In the genomic region with DNA sequence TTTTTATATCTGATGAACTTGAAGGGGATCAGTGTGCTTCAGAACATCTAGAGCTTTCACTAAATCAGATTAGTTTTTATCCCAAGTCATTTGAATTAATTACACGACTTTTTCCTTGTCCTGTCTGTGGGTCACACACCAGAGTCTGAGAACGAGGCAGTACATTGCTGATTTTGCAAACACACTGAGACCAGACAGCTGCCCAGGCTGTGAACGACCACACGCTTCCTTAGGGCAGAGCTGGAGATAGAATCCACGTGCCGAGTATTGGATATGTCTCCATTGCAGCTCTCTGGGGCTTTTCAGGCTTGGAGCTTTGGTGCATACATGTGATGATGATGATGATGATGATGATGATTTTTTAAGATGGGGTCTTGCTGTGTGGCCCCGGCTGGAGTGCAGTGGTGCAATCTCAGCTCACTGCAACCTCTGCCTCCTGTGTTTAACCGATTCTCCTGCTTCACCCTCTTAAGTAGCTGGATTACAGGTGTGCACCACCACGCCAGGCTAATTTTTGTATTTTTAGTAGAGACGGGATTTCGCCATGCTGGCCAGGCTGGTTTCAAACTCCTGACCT, we compare ENCODE assay signal across 18 cellular contexts.
DNase-seq lines count a peak whose midpoint lies in the region; ATAC-seq, FAIRE-seq and TF ChIP-seq lines count a peak whose summit lies in the region.
"Had no signal": no experiment of that assay in that cellular context is flagged by ENCODE, and none has a peak within 500 bp of the region (broad histone marks: within the 10 kb centered on the region; RNA-seq: fewer than 3 reads in every experiment).

No MANE protein-coding gene starts in this region.

- H3K9me3 Mint-ChIP-seq in H9, result no peaks in the 10 kb centered on the region
- no peaks in the 10 kb centered on the region for H3K9me3 Mint-ChIP-seq in nephron
- H3K9me3 Mint-ChIP-seq: CD8-positive, alpha-beta T cell had no signal

- H3K14ac ChIP-seq in H9 (ENCODE audit: insufficient read depth, low read length), result no peak overlapping the region

- TF ChIP-seq POLR2A in spleen (IDR thresholded peaks at IDR 0.05), result no peak
- TF ChIP-seq POLR2A in H54 (IDR thresholded peaks at IDR 0.05; ENCODE audit: low read depth, low read length), result no peak

- H3K27ac Mint-ChIP-seq in H9 (peak overlapping the region in 2 of 3 experiments; percentile 14 to 45; a peak in 1 of 7 replicates), T-helper 17 cell (peak overlapping the region; percentile 75), nephron (peak overlapping the region in 2 of 3 experiments; percentile 19 to 33)
- H3K27ac Mint-ChIP-seq: B cell had no signal

- H2BK20ac ChIP-seq in H9 (ENCODE audit: low read depth, low read length, poor library complexity, severe bottlenecking), result no peak overlapping the region

- no peaks in the 10 kb centered on the region for H3K36me3 ChIP-seq in spleen
- H3K36me3 ChIP-seq: BLaER1 treated with 17β-estradiol and CSF1 and Interleukin-3, amounts not matched to agents 10 nM and 100 nM; HAP-1 had no signal

- no peak overlapping the region for H4K91ac ChIP-seq in H9 (ENCODE audit: insufficient read length, low read depth, low read length)

- no peaks in the 10 kb centered on the region for H3K79me2 ChIP-seq in H9 (ENCODE audit: insufficient read depth, low read length)

- intact Hi-C loops in spleen (cut with DNase I; ENCODE audit: low total_unique reads), result no loop called here

- peaks cover 2% of the 10 kb centered on the region for H4K20me1 ChIP-seq in H9 (ENCODE audit: control insufficient read depth, insufficient read depth, insufficient read length)

- no peak overlapping the region for H4K8ac ChIP-seq in H9 (replicated peaks; ENCODE audit: insufficient read length, low read depth, low read length)

- no peaks in the 10 kb centered on the region for H3K9me3 ChIP-seq in H9 (ENCODE audit: control insufficient read depth, low read depth, low read length)
- no peaks in the 10 kb centered on the region for H3K9me3 ChIP-seq in T-helper 17 cell (ENCODE audit: control insufficient read depth, low read length, poor library complexity, severe bottlenecking)
- no peaks in the 10 kb centered on the region for H3K9me3 ChIP-seq in spleen
- H3K9me3 ChIP-seq: BLaER1 treated with 17β-estradiol and CSF1 and Interleukin-3, amounts not matched to agents 10 nM and 100 nM; HAP-1 had no signal

- H2AK5ac ChIP-seq in H9 (ENCODE audit: insufficient read length, low read length), result no peak overlapping the region

- H3K27ac ChIP-seq in H9 (ENCODE audit: insufficient read length, low read depth, low read length) (no peak overlapping the region), spleen (no peak overlapping the region)
- H3K27ac ChIP-seq: BLaER1 treated with 17β-estradiol and CSF1 and Interleukin-3, amounts not matched to agents 10 nM and 100 nM; HL-60 had no signal

- H3K56ac ChIP-seq in H9 (ENCODE audit: insufficient read length, low read depth, low read length), result no peak overlapping the region

- no peak overlapping the region for H2BK120ac ChIP-seq in H9 (ENCODE audit: low read depth, low read length, poor library complexity, severe bottlenecking)

- no peak for FAIRE-seq in H54 (lab: Jason Lieb, UNC)
- FAIRE-seq: GM12878 had no signal

- H3K23me2 ChIP-seq in H9 (ENCODE audit: insufficient read length, low read depth, low read length, poor library complexity, severe bottlenecking), result no peaks in the 10 kb centered on the region

- H3K9ac ChIP-seq in H9 (ENCODE audit: extremely low read depth, insufficient read length, low read length), result no peak overlapping the region
- H3K9ac ChIP-seq: BLaER1 treated with 17β-estradiol and CSF1 and Interleukin-3, amounts not matched to agents 10 nM and 100 nM had no signal

- H3K4me1 Mint-ChIP-seq in H9, result peaks cover 16 to 18% of the 10 kb centered on the region in 2 experiments
- H3K4me1 Mint-ChIP-seq in T-helper 17 cell, result peaks cover 30% of the 10 kb centered on the region
- H3K4me1 Mint-ChIP-seq in nephron, result peaks cover 37% of the 10 kb centered on the region

- H3K23ac ChIP-seq in H9 (ENCODE audit: insufficient read length, low read depth, low read length), result no peak overlapping the region

- H3K27me3 Mint-ChIP-seq in H9 (ENCODE audit: low read depth) (no peaks in the 10 kb centered on the region), T-helper 17 cell (no peaks in the 10 kb centered on the region), nephron (ENCODE audit: low read depth) (peaks cover 12% of the 10 kb centered on the region)
- H3K27me3 Mint-ChIP-seq: B cell had no signal

- H3K4me3 ChIP-seq in spleen, result no peak overlapping the region
- H3K4me3 ChIP-seq: BLaER1 treated with 17β-estradiol and CSF1 and Interleukin-3, amounts not matched to agents 10 nM and 100 nM; GM12878; HAP-1 had no signal

- no peak overlapping the region for H4K5ac ChIP-seq in H9 (ENCODE audit: insufficient read length, low read depth, low read length)

- no CpG with 5 or more reads among the region's 11 CpGs for WGBS in H9 (ENCODE audit: extremely low coverage, insufficient read length, low lambda C conversion rate)
- 80 to 86% (median 83%) methylated on average over 10 to 11 of the region's 11 CpGs for WGBS in spleen, 5 donors

- ATAC-seq in T-helper 17 cell, result no peak
- ATAC-seq: CD8-positive, alpha-beta T cell; GM12878 had no signal

- H3K4me1 ChIP-seq in H9 (ENCODE audit: insufficient read depth, low read length) (no peaks in the 10 kb centered on the region), spleen (peaks cover 0 to 10% (median 7%) of the 10 kb centered on the region in 6 donors)
- H3K4me1 ChIP-seq: HAP-1 had no signal

- no peak overlapping the region for H2BK12ac ChIP-seq in H9 (ENCODE audit: insufficient read length, low read depth, low read length)

- no peaks in the 10 kb centered on the region for H3K79me1 ChIP-seq in H9 (ENCODE audit: insufficient read depth, low read depth, low read length, poor library complexity, severe bottlenecking)

- TF ChIP-seq CTCF in H9 (conservative IDR thresholded peaks at IDR 0.05) (no peak), nephron (IDR thresholded peaks at IDR 0.05; ENCODE audit: unreplicated experiment in 3 of 3) (no peak), spleen (IDR thresholded peaks at IDR 0.05 in 8 of 11, conservative IDR thresholded peaks at IDR 0.05 in 3 of 11) (no peak)

- no peak overlapping the region for H2BK15ac ChIP-seq in H9 (ENCODE audit: low read depth, low read length)

- no peak overlapping the region for H2BK5ac ChIP-seq in H9 (ENCODE audit: insufficient read length, low read length)

- H3K18ac ChIP-seq in H9 (ENCODE audit: insufficient read length, low read depth, low read length), result no peak overlapping the region

- H3K4me3 Mint-ChIP-seq in H9 (no peak overlapping the region), T-helper 17 cell (no peak overlapping the region), nephron (no peak overlapping the region)
- H3K4me3 Mint-ChIP-seq: B cell; CD8-positive, alpha-beta T cell had no signal

- no peak overlapping the region for H3K4ac ChIP-seq in H9 (ENCODE audit: low read depth, low read length)

- H3T11ph ChIP-seq in H9 (ENCODE audit: low read length), result no peak overlapping the region

- H3K27me3 ChIP-seq in H9 (ENCODE audit: insufficient read depth, low read length), result no peaks in the 10 kb centered on the region
- no peaks in the 10 kb centered on the region for H3K27me3 ChIP-seq in spleen (replicated peaks in 1 of 7)
- H3K27me3 ChIP-seq: BLaER1 treated with 17β-estradiol and CSF1 and Interleukin-3, amounts not matched to agents 10 nM and 100 nM had no signal

- no peak overlapping the region for H3K4me2 ChIP-seq in H9 (ENCODE audit: insufficient read depth, insufficient read length, low read length)
- H3K4me2 ChIP-seq: BLaER1 treated with 17β-estradiol and CSF1 and Interleukin-3, amounts not matched to agents 10 nM and 100 nM had no signal

- H2AFZ ChIP-seq in H9 (ENCODE audit: low read length), result no peak overlapping the region

- H3K36me3 Mint-ChIP-seq in H9 (ENCODE audit: insufficient read depth in 1 of 3, low read depth in 3 of 3) (peaks cover 0 to 1% (median 0%) of the 10 kb centered on the region in 3 experiments; a peak in 1 of 7 replicates), T-helper 17 cell (ENCODE audit: low read depth) (peaks cover 5% of the 10 kb centered on the region), nephron (ENCODE audit: low read depth) (no peaks in the 10 kb centered on the region)

- DNase-seq in H9, result no peak
- DNase-seq in T-helper 17 cell, result no peak
- peak; percentile 27 for DNase-seq in spleen
- DNase-seq in NCI-H2171 (lab: John Stamatoyannopoulos, UW), result no peak
- DNase-seq in H54 (ENCODE audit: insufficient read length, low spot score), result no peak
- DNase-seq in iPS-NIHi7 (ENCODE audit: extremely low spot score), result no peak
- DNase-seq: Calu3; CD8-positive, alpha-beta T cell; DMS53; DND-41; EL; GOT3 had no signal
